ENCODE assay signal across 15 cellular contexts in genomic region chr15:45668386-45668785, GRCh38. TPM values are rescaled to one million over a fixed set of nuclear protein-coding genes. Genes with fewer than 3 reads are reported as not detected.
DNase-seq lines count a peak whose midpoint lies in the region; ATAC-seq and TF ChIP-seq lines count a peak whose summit lies in the region.
"Had no signal": no experiment of that assay in that cellular context is flagged by ENCODE, and none has a peak within 500 bp of the region (broad histone marks: within the 10 kb centered on the region; RNA-seq: fewer than 3 reads in every experiment).

No MANE protein-coding gene starts in this region.

- H3K27ac Mint-ChIP-seq in activated naive CD8-positive, alpha-beta T cell treated with anti-CD3 and anti-CD28 coated beads, Interleukin-2, amount 10 ng/mL, durations not matched to agents 7 days and 5 days: peak overlapping the region; percentile 11
- no peak overlapping the region for H3K27ac Mint-ChIP-seq in activated naive CD8-positive, alpha-beta T cell treated with anti-CD3 and anti-CD28 coated beads for 36 hours
- H3K27ac Mint-ChIP-seq: B cell; CD8-positive, alpha-beta T cell had no signal

- no peak overlapping the region for H3K4me3 ChIP-seq in lung
- no peak overlapping the region for H3K4me3 ChIP-seq in thyroid gland (replicated peaks in 1 of 3)
- H3K4me3 ChIP-seq: BLaER1 treated with 17β-estradiol and CSF1 and Interleukin-3, amounts not matched to agents 10 nM and 100 nM; GM23248 had no signal

- TF ChIP-seq POLR2A in thyroid gland (IDR thresholded peaks at IDR 0.05): no peak

- no peak for DNase-seq in activated naive CD8-positive, alpha-beta T cell treated with anti-CD3 and anti-CD28 coated beads, Interleukin-2, amount 10 ng/mL, durations not matched to agents 7 days and 5 days
- no peak for DNase-seq in activated naive CD8-positive, alpha-beta T cell treated with anti-CD3 and anti-CD28 coated beads for 36 hours
- DNase-seq in lung (ENCODE audit: low spot score) (peak; percentile 36), thyroid gland (peak; percentile 86 to 90), Right ventricle myocardium superior (no peak)
- DNase-seq: Calu3; CD8-positive, alpha-beta T cell; DMS79 treated with DMSO at 0.1 percent for 48 hours; GF-D8; GM23248; HCEC 1CT had no signal

- no peak for ATAC-seq in activated naive CD8-positive, alpha-beta T cell treated with anti-CD3 and anti-CD28 coated beads, Interleukin-2, amount 10 ng/mL, durations not matched to agents 7 days and 5 days (ENCODE audit: low read depth)
- ATAC-seq in lung (ENCODE audit: insufficient read depth, low FRiP score): no peak
- no peak for ATAC-seq in GM21528 (IDR thresholded peaks at IDR 0.05; ENCODE audit: low FRiP score, unreplicated experiment)
- no peak for ATAC-seq in Right ventricle myocardium superior (ENCODE audit: poor library complexity)
- ATAC-seq: CD8-positive, alpha-beta T cell had no signal

- peaks cover 3 to 31% of the 10 kb centered on the region in 2 donors for H3K36me3 ChIP-seq in lung (ENCODE audit: control insufficient read depth in 2 of 2, insufficient read depth in 2 of 2, low read length in 2 of 2)
- peaks cover under 1 to 3% of the 10 kb centered on the region in 2 donors for H3K36me3 ChIP-seq in thyroid gland

- H3K36me3 Mint-ChIP-seq in activated naive CD8-positive, alpha-beta T cell treated with anti-CD3 and anti-CD28 coated beads, Interleukin-2, amount 10 ng/mL, durations not matched to agents 7 days and 5 days: peaks cover 32% of the 10 kb centered on the region
- H3K36me3 Mint-ChIP-seq in activated naive CD8-positive, alpha-beta T cell treated with anti-CD3 and anti-CD28 coated beads for 36 hours: peaks cover 13% of the 10 kb centered on the region

- no peaks in the 10 kb centered on the region for H3K27me3 ChIP-seq in lung (ENCODE audit: control insufficient read depth, insufficient read depth)
- no peaks in the 10 kb centered on the region for H3K27me3 ChIP-seq in thyroid gland
- H3K27me3 ChIP-seq: BLaER1 treated with 17β-estradiol and CSF1 and Interleukin-3, amounts not matched to agents 10 nM and 100 nM had no signal

- H3K9me3 Mint-ChIP-seq in activated naive CD8-positive, alpha-beta T cell treated with anti-CD3 and anti-CD28 coated beads, Interleukin-2, amount 10 ng/mL, durations not matched to agents 7 days and 5 days: no peaks in the 10 kb centered on the region
- no peaks in the 10 kb centered on the region for H3K9me3 Mint-ChIP-seq in activated naive CD8-positive, alpha-beta T cell treated with anti-CD3 and anti-CD28 coated beads for 36 hours
- H3K9me3 Mint-ChIP-seq: CD8-positive, alpha-beta T cell had no signal

- intact Hi-C loops in thyroid gland (cut with DNase I): no loop called here
- intact Hi-C loops in Right ventricle myocardium superior (cut with DNase I): no loop called here

- peaks cover 0 to 3% of the 10 kb centered on the region in 2 donors for H3K4me1 ChIP-seq in lung (ENCODE audit: control insufficient read depth in 2 of 2, insufficient read depth in 2 of 2, low read length in 2 of 2)
- H3K4me1 ChIP-seq in thyroid gland: peaks cover 14% of the 10 kb centered on the region in 2 donors

- H3K27ac ChIP-seq in lung (ENCODE audit: low read depth in 1 of 2, low read length in 1 of 2) (no peak overlapping the region), thyroid gland (peak overlapping the region in 2 of 3 donors; percentile 13 to 27)
- H3K27ac ChIP-seq: BLaER1 treated with 17β-estradiol and CSF1 and Interleukin-3, amounts not matched to agents 10 nM and 100 nM; GM23248; HL-60 had no signal

- POLR2A ChIA-PET in activated naive CD8-positive, alpha-beta T cell treated with anti-CD3 and anti-CD28 coated beads, Interleukin-2, amount 10 ng/mL, durations not matched to agents 7 days and 5 days (lab: Charles Lee): no interaction called here

- no peaks in the 10 kb centered on the region for H3K27me3 Mint-ChIP-seq in activated naive CD8-positive, alpha-beta T cell treated with anti-CD3 and anti-CD28 coated beads, Interleukin-2, amount 10 ng/mL, durations not matched to agents 7 days and 5 days
- no peaks in the 10 kb centered on the region for H3K27me3 Mint-ChIP-seq in activated naive CD8-positive, alpha-beta T cell treated with anti-CD3 and anti-CD28 coated beads for 36 hours
- H3K27me3 Mint-ChIP-seq: B cell had no signal

- peaks cover 15% of the 10 kb centered on the region for H3K4me1 Mint-ChIP-seq in activated naive CD8-positive, alpha-beta T cell treated with anti-CD3 and anti-CD28 coated beads, Interleukin-2, amount 10 ng/mL, durations not matched to agents 7 days and 5 days
- H3K4me1 Mint-ChIP-seq in activated naive CD8-positive, alpha-beta T cell treated with anti-CD3 and anti-CD28 coated beads for 36 hours: peaks cover 7% of the 10 kb centered on the region
- H3K4me1 Mint-ChIP-seq: B cell had no signal

- H3K9me3 ChIP-seq in lung (ENCODE audit: control insufficient read depth in 2 of 2, insufficient read depth in 1 of 2, low read length in 1 of 2) (no peaks in the 10 kb centered on the region), thyroid gland (no peaks in the 10 kb centered on the region)

- no peak overlapping the region for H3K4me3 Mint-ChIP-seq in activated naive CD8-positive, alpha-beta T cell treated with anti-CD3 and anti-CD28 coated beads, Interleukin-2, amount 10 ng/mL, durations not matched to agents 7 days and 5 days
- no peak overlapping the region for H3K4me3 Mint-ChIP-seq in activated naive CD8-positive, alpha-beta T cell treated with anti-CD3 and anti-CD28 coated beads for 36 hours
- H3K4me3 Mint-ChIP-seq: B cell; CD8-positive, alpha-beta T cell had no signal

- WGBS in lung, 2 donors: 73 to 85% methylated on average over 6 of the region's 6 CpGs
- 36 to 45% methylated on average over 6 of the region's 6 CpGs for whole genome bisulfite sequencing in thyroid gland, 2 donors

- no peak for TF ChIP-seq CTCF in lung (IDR thresholded peaks at IDR 0.05; ENCODE audit: control extremely low read depth, extremely low read depth)
- no peak for TF ChIP-seq CTCF in thyroid gland (IDR thresholded peaks at IDR 0.05)

RNA-seq across cellular contexts. Expression of gene SQOR, which starts 33.6 kb away (rescaled TPM):
- total RNA-seq in activated naive CD8-positive, alpha-beta T cell treated with anti-CD3 and anti-CD28 coated beads, Interleukin-2, amount 10 ng/mL, durations not matched to agents 7 days and 5 days: 10 to 100 TPM; 65.6 to 66.8 TPM
- 10 to 100 TPM; 54.6 to 57.0 TPM for total RNA-seq in activated naive CD8-positive, alpha-beta T cell treated with anti-CD3 and anti-CD28 coated beads for 36 hours
- total RNA-seq in lung (100 to 1,000 TPM in 1 of 2 donors, 10 to 100 TPM in 1; 53.9 to 115 TPM), thyroid gland (10 to 100 TPM; 49.8 to 56.6 (median 55.2) TPM), Right ventricle myocardium superior (18.5 TPM)
- polyA plus RNA-seq in lung: 100 to 1,000 TPM in 1 of 2 donors, 10 to 100 TPM in 1; 83.7 to 157 TPM

Comparison
In these comparisons a context has a peak if more than half of its experiments do, and no peak if none do; other contexts are left out.
1. DNase-seq: peak in lung (single experiment) and thyroid gland (2 of 2); none in activated naive CD8-positive, alpha-beta T cell treated with anti-CD3 and anti-CD28 coated beads, Interleukin-2, amount 10 ng/mL, durations not matched to agents 7 days and 5 days (single experiment), activated naive CD8-positive, alpha-beta T cell treated with anti-CD3 and anti-CD28 coated beads for 36 hours (single experiment) and Right ventricle myocardium superior (single experiment).
2. H3K27ac ChIP-seq: peak in thyroid gland (2 of 3); none in lung (0 of 2).